Comparison of ENCODE assay signal across 8 cellular contexts in the genomic region with DNA sequence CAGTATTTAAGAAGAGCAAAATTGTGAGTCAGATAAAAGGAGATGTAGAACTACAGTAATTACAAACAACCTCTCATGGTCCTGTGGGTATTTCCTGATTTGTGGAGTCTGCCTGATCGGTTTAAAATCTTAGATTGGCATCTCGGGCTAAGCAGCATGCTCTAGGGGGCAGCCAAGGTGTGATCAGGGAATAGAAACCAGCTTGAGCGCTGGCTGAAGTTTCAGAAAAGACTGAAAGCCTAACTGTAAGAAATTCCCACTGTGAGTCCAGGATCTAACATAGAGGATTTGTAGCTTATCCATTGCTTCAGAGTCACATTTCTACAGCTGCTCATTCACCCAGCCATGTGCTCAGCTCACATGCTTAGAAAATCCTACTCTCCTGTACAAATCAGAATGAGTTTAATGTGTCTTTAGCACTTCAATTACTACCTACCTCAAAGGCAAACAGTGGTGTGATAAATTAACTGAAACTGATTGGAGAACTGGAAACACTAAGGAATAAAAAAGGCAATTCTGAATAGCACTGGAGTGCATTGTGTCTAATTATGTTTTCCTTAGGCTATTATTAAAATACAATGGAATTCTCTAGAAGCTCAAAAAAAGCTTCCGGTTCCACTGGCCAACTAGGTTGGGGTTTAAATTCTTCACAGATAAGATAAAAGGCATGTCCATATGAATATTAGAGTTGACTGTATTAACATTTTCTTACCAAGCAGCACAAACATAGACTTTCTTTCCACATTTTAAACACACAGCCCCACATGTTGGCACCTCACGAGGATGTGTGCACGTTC.
DNase-seq lines count a peak whose midpoint lies in the region; ATAC-seq lines count a peak whose summit lies in the region.

No MANE protein-coding gene starts in this region.

- no peak overlapping the region for H3K56ac ChIP-seq in mesendoderm (ENCODE audit: low read length)

- H3K23ac ChIP-seq in mesendoderm (ENCODE audit: low read length): no peak overlapping the region

- H3K79me1 ChIP-seq in mesendoderm (ENCODE audit: low read length): no peaks in the 10 kb centered on the region

- no peak overlapping the region for H2BK5ac ChIP-seq in mesendoderm (ENCODE audit: low read length)

- peaks cover 4% of the 10 kb centered on the region for H3K9me3 Mint-ChIP-seq in activated T-helper 2 cell treated with anti-CD3 and anti-CD28 coated beads, Interferon-gamma antibody, Interleukin-2, Interleukin-4, amounts not matched to agents 10 μg/mL and 5 μg/mL and 100 μg/mL, durations not matched to agents 14 hours and 24 hours and 36 hours

- peak; percentile 31 for DNase-seq in EH (ENCODE audit: low read depth)
- no peak for DNase-seq in T-helper 17 cell
- DNase-seq in mesendoderm: peak; percentile 61
- DNase-seq in NCI-H446 treated with DMSO at 0.1 percent for 48 hours (lab: John Stamatoyannopoulos, UW): no peak
- DNase-seq in activated T-helper 2 cell treated with anti-CD3 and anti-CD28 coated beads, Interferon-gamma antibody, Interleukin-2, Interleukin-4, amounts not matched to agents 10 μg/mL and 5 μg/mL and 100 μg/mL, durations not matched to agents 14 hours and 24 hours and 36 hours (ENCODE audit: low spot score): no peak

- no peak overlapping the region for H4K5ac ChIP-seq in mesendoderm (ENCODE audit: low read length)

- H3K27me3 Mint-ChIP-seq in T-helper 17 cell: no peaks in the 10 kb centered on the region
- no peaks in the 10 kb centered on the region for H3K27me3 Mint-ChIP-seq in activated T-helper 2 cell treated with anti-CD3 and anti-CD28 coated beads, Interferon-gamma antibody, Interleukin-2, Interleukin-4, amounts not matched to agents 10 μg/mL and 5 μg/mL and 100 μg/mL, durations not matched to agents 14 hours and 24 hours and 36 hours (ENCODE audit: low read depth)

- H3K4me1 ChIP-seq in mesendoderm (ENCODE audit: control insufficient read depth, low read depth, low read length): no peaks in the 10 kb centered on the region

- no peak overlapping the region for H4K8ac ChIP-seq in mesendoderm (ENCODE audit: low read depth, low read length)

- H3K36me3 Mint-ChIP-seq in T-helper 17 cell (ENCODE audit: low read depth): no peaks in the 10 kb centered on the region
- H3K36me3 Mint-ChIP-seq in activated T-helper 2 cell treated with anti-CD3 and anti-CD28 coated beads, Interferon-gamma antibody, Interleukin-2, Interleukin-4, amounts not matched to agents 10 μg/mL and 5 μg/mL and 100 μg/mL, durations not matched to agents 14 hours and 24 hours and 36 hours (ENCODE audit: low read depth): no peaks in the 10 kb centered on the region

- no peaks in the 10 kb centered on the region for H3K4me1 Mint-ChIP-seq in T-helper 17 cell
- H3K4me1 Mint-ChIP-seq in activated T-helper 2 cell treated with anti-CD3 and anti-CD28 coated beads, Interferon-gamma antibody, Interleukin-2, Interleukin-4, amounts not matched to agents 10 μg/mL and 5 μg/mL and 100 μg/mL, durations not matched to agents 14 hours and 24 hours and 36 hours (ENCODE audit: low read depth): no peaks in the 10 kb centered on the region

- H2AK5ac ChIP-seq in mesendoderm (ENCODE audit: low read length): no peak overlapping the region

- H3K4me2 ChIP-seq in mesendoderm (ENCODE audit: low read length): no peak overlapping the region

- H3K27me3 ChIP-seq in mesendoderm (ENCODE audit: insufficient read depth, low read length, poor library complexity): no peaks in the 10 kb centered on the region

- intact Hi-C loops in activated T-helper 2 cell treated with anti-CD3 and anti-CD28 coated beads, Interferon-gamma antibody, Interleukin-2, Interleukin-4, amounts not matched to agents 10 μg/mL and 5 μg/mL and 100 μg/mL, durations not matched to agents 14 hours and 24 hours and 36 hours (cut with micrococcal nuclease): no loop called here

- no peaks in the 10 kb centered on the region for H3K9me3 ChIP-seq in T-helper 17 cell (ENCODE audit: control insufficient read depth, low read length, poor library complexity, severe bottlenecking)

- H3K4ac ChIP-seq in mesendoderm (ENCODE audit: low read depth, low read length): no peak overlapping the region

- WGBS in mesendoderm (ENCODE audit: extremely low coverage, insufficient coverage, low lambda C conversion rate): no CpG with 5 or more reads among the region's 6 CpGs

- no peak overlapping the region for H2BK15ac ChIP-seq in mesendoderm (replicated peaks; ENCODE audit: low read depth)

- no peak overlapping the region for H3K18ac ChIP-seq in mesendoderm (ENCODE audit: low read length)

- H3K4me3 ChIP-seq in mesendoderm (ENCODE audit: low read length): no peak overlapping the region

- H3K27ac ChIP-seq in mesendoderm (ENCODE audit: low read depth, low read length): no peak overlapping the region

- H3K9ac ChIP-seq in mesendoderm (ENCODE audit: low read length): no peak overlapping the region

- no peak overlapping the region for H3K4me3 Mint-ChIP-seq in T-helper 17 cell
- no peak overlapping the region for H3K4me3 Mint-ChIP-seq in activated T-helper 2 cell treated with anti-CD3 and anti-CD28 coated beads, Interferon-gamma antibody, Interleukin-2, Interleukin-4, amounts not matched to agents 10 μg/mL and 5 μg/mL and 100 μg/mL, durations not matched to agents 14 hours and 24 hours and 36 hours (ENCODE audit: low read depth)

- ATAC-seq in HG02884 (IDR thresholded peaks at IDR 0.05; ENCODE audit: unreplicated experiment) (peak; percentile 66), T-helper 17 cell (peak; percentile 57), GM21381 (IDR thresholded peaks at IDR 0.05; ENCODE audit: unreplicated experiment) (no peak), HG03139 (IDR thresholded peaks at IDR 0.05; ENCODE audit: unreplicated experiment) (no peak)

- no peak overlapping the region for H2BK120ac ChIP-seq in mesendoderm (ENCODE audit: low read depth, low read length)

- no peaks in the 10 kb centered on the region for H3K79me2 ChIP-seq in mesendoderm (ENCODE audit: control insufficient read depth, insufficient read depth, low read length)

- no peaks in the 10 kb centered on the region for H3K36me3 ChIP-seq in mesendoderm (ENCODE audit: control insufficient read depth, insufficient read depth, low read length)

- no peak overlapping the region for H3K27ac Mint-ChIP-seq in T-helper 17 cell
- H3K27ac Mint-ChIP-seq in activated T-helper 2 cell treated with anti-CD3 and anti-CD28 coated beads, Interferon-gamma antibody, Interleukin-2, Interleukin-4, amounts not matched to agents 10 μg/mL and 5 μg/mL and 100 μg/mL, durations not matched to agents 14 hours and 24 hours and 36 hours: no peak overlapping the region

Comparison
In these comparisons a context has a peak if more than half of its experiments do, and no peak if none do; other contexts are left out.
1. DNase-seq: peak in EH (single experiment) and mesendoderm (single experiment); none in T-helper 17 cell (0 of 3), NCI-H446 treated with DMSO at 0.1 percent for 48 hours (single experiment) and activated T-helper 2 cell treated with anti-CD3 and anti-CD28 coated beads, Interferon-gamma antibody, Interleukin-2, Interleukin-4, amounts not matched to agents 10 μg/mL and 5 μg/mL and 100 μg/mL, durations not matched to agents 14 hours and 24 hours and 36 hours (single experiment).
2. ATAC-seq: peak in HG02884 (single experiment) and T-helper 17 cell (single experiment); none in GM21381 (single experiment) and HG03139 (single experiment).